In the genomic region with DNA sequence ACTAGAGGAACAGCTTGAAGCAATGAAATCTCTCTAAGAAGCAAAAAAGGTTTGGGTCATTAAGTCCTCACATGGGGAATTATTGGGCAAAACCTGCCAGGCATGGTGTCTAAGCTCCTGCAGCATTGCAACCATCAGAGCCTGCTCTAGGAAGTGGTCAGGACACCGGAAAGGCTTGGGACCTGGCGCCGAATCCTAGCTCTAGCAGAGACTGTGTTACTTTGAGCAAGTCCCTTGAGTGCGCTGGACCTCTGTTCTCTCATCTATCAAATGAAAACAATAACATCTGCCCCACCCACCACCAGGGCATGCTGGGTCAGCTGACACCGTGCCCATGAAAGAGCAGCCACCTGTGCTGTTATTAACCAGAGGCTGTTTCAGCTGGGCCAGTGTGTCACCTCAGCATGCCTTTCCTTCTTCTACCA, we compare ENCODE assay signal across 8 cellular contexts. TPM values are rescaled to one million over a fixed set of nuclear protein-coding genes. Genes with fewer than 3 reads are reported as not detected.
DNase-seq lines count a peak whose midpoint lies in the region; ATAC-seq and TF ChIP-seq lines count a peak whose summit lies in the region.

No MANE protein-coding gene starts in this region.

- H3K4me1 Mint-ChIP-seq in activated CD8-positive, alpha-beta memory T cell treated with anti-CD3 and anti-CD28 coated beads, Interleukin-2, amount 10 ng/mL, durations not matched to agents 7 days and 5 days: peaks cover 47% of the 10 kb centered on the region
- peaks cover 23% of the 10 kb centered on the region for H3K4me1 Mint-ChIP-seq in type B pancreatic cell (ENCODE audit: unreplicated experiment)

- H3K4me3 ChIP-seq in ascending aorta: peak overlapping the region in 1 of 2 donors; percentile 4

- ATAC-seq in activated CD8-positive, alpha-beta memory T cell treated with anti-CD3 and anti-CD28 coated beads, Interleukin-2, amount 10 ng/mL, durations not matched to agents 7 days and 5 days: no peak
- ATAC-seq in HG02852 (IDR thresholded peaks at IDR 0.05; ENCODE audit: unreplicated experiment): no peak
- ATAC-seq in HG03571 (IDR thresholded peaks at IDR 0.05; ENCODE audit: unreplicated experiment): no peak

- TF ChIP-seq CTCF in ascending aorta (IDR thresholded peaks at IDR 0.05) (no peak), type B pancreatic cell (conservative IDR thresholded peaks at IDR 0.05) (no peak)

- H3K27me3 ChIP-seq in ascending aorta: no peaks in the 10 kb centered on the region

- H3K27me3 Mint-ChIP-seq in activated CD8-positive, alpha-beta memory T cell treated with anti-CD3 and anti-CD28 coated beads, Interleukin-2, amount 10 ng/mL, durations not matched to agents 7 days and 5 days: no peaks in the 10 kb centered on the region
- H3K27me3 Mint-ChIP-seq in type B pancreatic cell: no peaks in the 10 kb centered on the region

- no peaks in the 10 kb centered on the region for H3K9me3 Mint-ChIP-seq in activated CD8-positive, alpha-beta memory T cell treated with anti-CD3 and anti-CD28 coated beads, Interleukin-2, amount 10 ng/mL, durations not matched to agents 7 days and 5 days (ENCODE audit: low read depth)
- H3K9me3 Mint-ChIP-seq in type B pancreatic cell: no peaks in the 10 kb centered on the region

- H3K4me3 Mint-ChIP-seq in activated CD8-positive, alpha-beta memory T cell treated with anti-CD3 and anti-CD28 coated beads, Interleukin-2, amount 10 ng/mL, durations not matched to agents 7 days and 5 days: no peak overlapping the region
- H3K4me3 Mint-ChIP-seq in type B pancreatic cell: peak overlapping the region; percentile 39

- H3K36me3 ChIP-seq in ascending aorta: peaks cover 16 to 17% of the 10 kb centered on the region in 2 donors

- CTCF ChIA-PET in activated CD8-positive, alpha-beta memory T cell treated with anti-CD3 and anti-CD28 coated beads, Interleukin-2, amount 10 ng/mL, durations not matched to agents 7 days and 5 days (lab: Charles Lee): interaction anchor here (1.0 to 2.7 kb wide), 5 partner anchors 18 to 121 kb away, joined by 3 to 11 read pairs (median 4); a partner anchor contains a TSS

- peaks cover 20% of the 10 kb centered on the region for H3K36me3 Mint-ChIP-seq in activated CD8-positive, alpha-beta memory T cell treated with anti-CD3 and anti-CD28 coated beads, Interleukin-2, amount 10 ng/mL, durations not matched to agents 7 days and 5 days
- H3K36me3 Mint-ChIP-seq in type B pancreatic cell: peaks cover 10% of the 10 kb centered on the region

- H3K4me1 ChIP-seq in ascending aorta: peaks cover 33 to 62% of the 10 kb centered on the region in 2 donors

- H3K27ac Mint-ChIP-seq in activated CD8-positive, alpha-beta memory T cell treated with anti-CD3 and anti-CD28 coated beads, Interleukin-2, amount 10 ng/mL, durations not matched to agents 7 days and 5 days: peak overlapping the region; percentile 20
- peak overlapping the region; percentile 96 for H3K27ac Mint-ChIP-seq in type B pancreatic cell

- intact Hi-C loops in ascending aorta (cut with DNase I): no loop called here

- peak overlapping the region; percentile 82 to 90 for H3K27ac ChIP-seq in ascending aorta

- no peaks in the 10 kb centered on the region for H3K9me3 ChIP-seq in ascending aorta

- no peak for DNase-seq in activated CD8-positive, alpha-beta memory T cell treated with anti-CD3 and anti-CD28 coated beads, Interleukin-2, amount 10 ng/mL, durations not matched to agents 7 days and 5 days
- DNase-seq in activated CD8-positive, alpha-beta memory T cell treated with anti-CD3 and anti-CD28 coated beads, Interleukin-2, amount 50 U/mL, for 48 hours: no peak
- DNase-seq in ascending aorta (ENCODE audit: low spot score in 2 of 2) (no peak), mucosa of gallbladder (ENCODE audit: low spot score) (peak; percentile 59), type B pancreatic cell (ENCODE audit: extremely low spot score, unreplicated experiment) (no peak), T-helper 9 cell (no peak)

RNA-seq across cellular contexts. Expression of a gene that starts 6.3 kb away (rescaled TPM):
- 10 to 100 TPM; 32.7 to 36.9 TPM for total RNA-seq in activated CD8-positive, alpha-beta memory T cell treated with anti-CD3 and anti-CD28 coated beads, Interleukin-2, amount 10 ng/mL, durations not matched to agents 7 days and 5 days
- total RNA-seq in ascending aorta (61.9 TPM), mucosa of gallbladder (80.3 TPM), type B pancreatic cell (ENCODE audit: low replicate concordance) (40.5 and 58.3 TPM in 2 replicates)

RNA-seq across cellular contexts. Expression of a gene that starts 6.5 kb away (rescaled TPM):
- total RNA-seq in activated CD8-positive, alpha-beta memory T cell treated with anti-CD3 and anti-CD28 coated beads, Interleukin-2, amount 10 ng/mL, durations not matched to agents 7 days and 5 days: 10 to 100 TPM; 67.0 to 76.8 TPM
- total RNA-seq in ascending aorta (127 TPM), mucosa of gallbladder (69.3 TPM), type B pancreatic cell (ENCODE audit: low replicate concordance) (68.9 and 69.7 TPM in 2 replicates)

RNA-seq across cellular contexts. Expression of a gene that starts 45.8 kb away (rescaled TPM):
- total RNA-seq in activated CD8-positive, alpha-beta memory T cell treated with anti-CD3 and anti-CD28 coated beads, Interleukin-2, amount 10 ng/mL, durations not matched to agents 7 days and 5 days: 100 to 1,000 TPM; 170 to 182 TPM
- total RNA-seq in ascending aorta (57.4 TPM), mucosa of gallbladder (113 TPM), type B pancreatic cell (ENCODE audit: low replicate concordance) (136 and 184 TPM in 2 replicates)

RNA-seq across cellular contexts. Expression of a gene that starts 50.9 kb away (rescaled TPM):
- total RNA-seq in activated CD8-positive, alpha-beta memory T cell treated with anti-CD3 and anti-CD28 coated beads, Interleukin-2, amount 10 ng/mL, durations not matched to agents 7 days and 5 days: 100 to 1,000 TPM; 131 to 180 TPM
- total RNA-seq in ascending aorta (85.6 TPM), mucosa of gallbladder (117 TPM), type B pancreatic cell (ENCODE audit: low replicate concordance) (133 and 146 TPM in 2 replicates)
